In the genomic region with DNA sequence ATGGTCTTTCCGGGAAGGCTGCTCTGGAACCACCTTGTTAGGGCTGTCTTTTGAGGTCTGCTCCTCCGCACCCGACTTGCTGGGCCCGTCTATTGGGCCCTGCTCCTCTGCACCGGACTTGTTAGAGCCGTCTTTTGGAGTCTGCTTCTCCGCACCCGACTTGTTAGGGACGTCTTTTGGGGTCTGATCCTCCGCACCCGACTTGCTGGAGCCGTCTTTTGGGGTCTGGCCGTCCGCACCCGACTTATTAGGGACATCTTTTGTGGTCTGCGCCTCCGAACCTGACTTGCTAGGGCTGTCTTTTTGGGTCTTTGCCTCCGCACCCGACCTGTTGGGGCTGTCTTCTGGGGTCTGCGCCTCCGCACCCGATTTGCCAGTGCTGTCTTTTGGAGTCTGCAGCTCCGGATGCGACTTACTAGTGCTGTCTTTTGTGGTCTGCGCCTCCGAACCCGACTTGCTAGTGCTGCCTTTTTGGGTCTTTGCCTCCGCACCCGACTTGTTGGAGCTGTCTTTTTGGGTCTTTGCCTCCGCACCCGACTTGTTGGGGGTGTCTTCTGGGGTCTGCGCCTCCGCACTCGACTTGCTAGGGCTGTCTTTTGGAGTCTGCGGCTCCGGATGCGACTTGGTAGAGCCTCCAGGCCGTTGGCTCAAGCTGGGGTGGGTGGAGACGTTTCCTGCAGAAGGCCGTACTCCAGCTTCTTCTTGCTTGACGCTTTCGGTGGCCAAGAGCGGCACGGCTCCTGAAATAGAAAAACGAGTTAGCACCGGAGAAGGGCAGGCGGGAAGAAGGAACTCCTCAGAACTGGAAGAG, we compare ENCODE assay signal across 1 cellular context.
TF ChIP-seq lines count a peak whose summit lies in the region.

No MANE protein-coding gene starts in this region.

TF ChIP-seq in GM12878, 131 proteins besides CTCF, POLR2A, EP300 and RAD21:
- TF ChIP-seq CHD4 (IDR thresholded peaks at IDR 0.05) (no peak), FOXM1 (IDR thresholded peaks at IDR 0.05; ENCODE audit: low read depth, low read length) (no peak), ZNF274 (IDR thresholded peaks at IDR 0.05; ENCODE audit: insufficient read depth, insufficient read length) (no peak), STAT1 (conservative IDR thresholded peaks at IDR 0.05) (no peak), SRF (IDR thresholded peaks at IDR 0.05; ENCODE audit: low read depth in 2 of 2, low read length in 2 of 2) (peak in 1 of 2 experiments; percentile 68; a peak in 1 of 4 replicates), SREBF2 (IDR thresholded peaks at IDR 0.05; ENCODE audit: low read length) (no peak), ZZZ3 (IDR thresholded peaks at IDR 0.05; ENCODE audit: control insufficient read depth, insufficient read length, low read depth) (no peak), ZNF384 (IDR thresholded peaks at IDR 0.05; ENCODE audit: borderline replicate concordance, low read depth, low read length) (no peak), ESRRA (IDR thresholded peaks at IDR 0.05; ENCODE audit: low read length) (no peak), BHLHE40 (IDR thresholded peaks at IDR 0.05; ENCODE audit: borderline replicate concordance in 1 of 2, low read depth in 2 of 2, low read length in 1 of 2) (no peak), POLR2AphosphoS2 (IDR thresholded peaks at IDR 0.05; ENCODE audit: low read depth, low read length) (no peak), RFX5 (IDR thresholded peaks at IDR 0.05; ENCODE audit: low read depth, low read length) (no peak), RUNX3 (IDR thresholded peaks at IDR 0.05; ENCODE audit: low read length) (0 out of 2 replicates have a peak, but pooled peaks have one; percentile 7), YY1 (IDR thresholded peaks at IDR 0.05; ENCODE audit: low read depth, low read length) (no peak), SMARCA5 (IDR thresholded peaks at IDR 0.05) (no peak), HDAC2 (IDR thresholded peaks at IDR 0.05) (no peak)
- TF ChIP-seq, protein P1, sequence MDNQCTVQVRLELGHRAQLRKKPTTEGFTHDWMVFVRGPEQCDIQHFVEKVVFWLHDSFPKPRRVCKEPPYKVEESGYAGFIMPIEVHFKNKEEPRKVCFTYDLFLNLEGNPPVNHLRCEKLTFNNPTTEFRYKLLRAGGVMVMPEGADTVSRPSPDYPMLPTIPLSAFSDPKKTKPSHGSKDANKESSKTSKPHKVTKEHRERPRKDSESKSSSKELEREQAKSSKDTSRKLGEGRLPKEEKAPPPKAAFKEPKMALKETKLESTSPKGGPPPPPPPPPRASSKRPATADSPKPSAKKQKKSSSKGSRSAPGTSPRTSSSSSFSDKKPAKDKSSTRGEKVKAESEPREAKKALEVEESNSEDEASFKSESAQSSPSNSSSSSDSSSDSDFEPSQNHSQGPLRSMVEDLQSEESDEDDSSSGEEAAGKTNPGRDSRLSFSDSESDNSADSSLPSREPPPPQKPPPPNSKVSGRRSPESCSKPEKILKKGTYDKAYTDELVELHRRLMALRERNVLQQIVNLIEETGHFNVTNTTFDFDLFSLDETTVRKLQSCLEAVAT (IDR thresholded peaks at IDR 0.05), result peak; percentile 99
- TF ChIP-seq, protein P2, sequence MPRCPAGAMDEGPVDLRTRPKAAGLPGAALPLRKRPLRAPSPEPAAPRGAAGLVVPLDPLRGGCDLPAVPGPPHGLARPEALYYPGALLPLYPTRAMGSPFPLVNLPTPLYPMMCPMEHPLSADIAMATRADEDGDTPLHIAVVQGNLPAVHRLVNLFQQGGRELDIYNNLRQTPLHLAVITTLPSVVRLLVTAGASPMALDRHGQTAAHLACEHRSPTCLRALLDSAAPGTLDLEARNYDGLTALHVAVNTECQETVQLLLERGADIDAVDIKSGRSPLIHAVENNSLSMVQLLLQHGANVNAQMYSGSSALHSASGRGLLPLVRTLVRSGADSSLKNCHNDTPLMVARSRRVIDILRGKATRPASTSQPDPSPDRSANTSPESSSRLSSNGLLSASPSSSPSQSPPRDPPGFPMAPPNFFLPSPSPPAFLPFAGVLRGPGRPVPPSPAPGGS (IDR thresholded peaks at IDR 0.05; ENCODE audit: borderline replicate concordance, insufficient read depth, low read depth, low read length, poor library complexity, severe bottlenecking), result no peak
- TF ChIP-seq, protein P3, sequence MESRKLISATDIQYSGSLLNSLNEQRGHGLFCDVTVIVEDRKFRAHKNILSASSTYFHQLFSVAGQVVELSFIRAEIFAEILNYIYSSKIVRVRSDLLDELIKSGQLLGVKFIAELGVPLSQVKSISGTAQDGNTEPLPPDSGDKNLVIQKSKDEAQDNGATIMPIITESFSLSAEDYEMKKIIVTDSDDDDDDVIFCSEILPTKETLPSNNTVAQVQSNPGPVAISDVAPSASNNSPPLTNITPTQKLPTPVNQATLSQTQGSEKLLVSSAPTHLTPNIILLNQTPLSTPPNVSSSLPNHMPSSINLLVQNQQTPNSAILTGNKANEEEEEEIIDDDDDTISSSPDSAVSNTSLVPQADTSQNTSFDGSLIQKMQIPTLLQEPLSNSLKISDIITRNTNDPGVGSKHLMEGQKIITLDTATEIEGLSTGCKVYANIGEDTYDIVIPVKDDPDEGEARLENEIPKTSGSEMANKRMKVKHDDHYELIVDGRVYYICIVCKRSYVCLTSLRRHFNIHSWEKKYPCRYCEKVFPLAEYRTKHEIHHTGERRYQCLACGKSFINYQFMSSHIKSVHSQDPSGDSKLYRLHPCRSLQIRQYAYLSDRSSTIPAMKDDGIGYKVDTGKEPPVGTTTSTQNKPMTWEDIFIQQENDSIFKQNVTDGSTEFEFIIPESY (IDR thresholded peaks at IDR 0.05), result no peak
- TF ChIP-seq, protein P4, sequence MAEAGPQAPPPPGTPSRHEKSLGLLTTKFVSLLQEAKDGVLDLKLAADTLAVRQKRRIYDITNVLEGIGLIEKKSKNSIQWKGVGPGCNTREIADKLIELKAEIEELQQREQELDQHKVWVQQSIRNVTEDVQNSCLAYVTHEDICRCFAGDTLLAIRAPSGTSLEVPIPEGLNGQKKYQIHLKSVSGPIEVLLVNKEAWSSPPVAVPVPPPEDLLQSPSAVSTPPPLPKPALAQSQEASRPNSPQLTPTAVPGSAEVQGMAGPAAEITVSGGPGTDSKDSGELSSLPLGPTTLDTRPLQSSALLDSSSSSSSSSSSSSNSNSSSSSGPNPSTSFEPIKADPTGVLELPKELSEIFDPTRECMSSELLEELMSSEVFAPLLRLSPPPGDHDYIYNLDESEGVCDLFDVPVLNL (IDR thresholded peaks at IDR 0.05; ENCODE audit: low read depth, low read length), result no peak
TF ChIP-seq in GM12878: peak in this region for 3.
